In genomic region chr2:69565431-69565839, GRCh38 we compare ENCODE assay signal across 7 cellular contexts.
A peak's percentile ranks its signal among the peaks of the same experiment; 100 is the strongest.
DNase-seq lines count a peak whose midpoint lies in the region; ATAC-seq and TF ChIP-seq lines count a peak whose summit lies in the region.

No MANE protein-coding gene starts in this region.

- no peak overlapping the region for H3K4me3 ChIP-seq in GM12865 (ENCODE audit: low read depth, low read length)
- H3K4me3 ChIP-seq in PC-9, result no peak overlapping the region

- peaks cover 13% of the 10 kb centered on the region for H3K36me3 Mint-ChIP-seq in activated T-helper 1 cell treated with anti-CD3 and anti-CD28 coated beads, Interleukin-12 subunit alpha, Interleukin-12 subunit beta, Interleukin-2, Interleukin-4 antibody, amounts not matched to agents 30 ng/mL and 10 ng/mL and 1 ng/mL, durations not matched to agents 14 hours and 24 hours and 36 hours (ENCODE audit: low read depth)

- peaks cover 72% of the 10 kb centered on the region for H3K4me1 ChIP-seq in PC-9 (replicated peaks; ENCODE audit: insufficient read depth)

- H3K4me1 Mint-ChIP-seq in activated T-helper 1 cell treated with anti-CD3 and anti-CD28 coated beads, Interleukin-12 subunit alpha, Interleukin-12 subunit beta, Interleukin-2, Interleukin-4 antibody, amounts not matched to agents 30 ng/mL and 10 ng/mL and 1 ng/mL, durations not matched to agents 14 hours and 24 hours and 36 hours (ENCODE audit: low read depth), result peaks cover 66% of the 10 kb centered on the region

- ATAC-seq in HG02642 (IDR thresholded peaks at IDR 0.05; ENCODE audit: poor library complexity, unreplicated experiment), result peak; percentile 71
- ATAC-seq in sciatic nerve, result peak; percentile 74
- ATAC-seq in GM21528 (IDR thresholded peaks at IDR 0.05; ENCODE audit: low FRiP score, unreplicated experiment), result no peak

- H3K9me2 ChIP-seq in PC-9 (ENCODE audit: insufficient read depth), result no peaks in the 10 kb centered on the region

- no peaks in the 10 kb centered on the region for H4K20me1 ChIP-seq in PC-9 (ENCODE audit: insufficient read depth)

- TF ChIP-seq CTCF in GM12865 (IDR thresholded peaks at IDR 0.05; ENCODE audit: insufficient read depth, low read depth, low read length, missing control alignments), result peak; percentile 92
- TF ChIP-seq CTCF in PC-9 (conservative IDR thresholded peaks at IDR 0.05), result peak; percentile 79

- intact Hi-C loops in PC-9 (cut with micrococcal nuclease; ENCODE audit: unreplicated experiment) (no loop called here), head of caudate nucleus (cut with DNase I) (loop anchor here (10.0 kb wide), 2 partner anchors 79 to 149 kb away; partner anchors contain the start of gene AAK1), sciatic nerve (cut with DNase I) (no loop called here)
- intact Hi-C loops in activated T-helper 1 cell treated with anti-CD3 and anti-CD28 coated beads, Interleukin-12 subunit alpha, Interleukin-12 subunit beta, Interleukin-2, Interleukin-4 antibody, amounts not matched to agents 30 ng/mL and 10 ng/mL and 1 ng/mL, durations not matched to agents 14 hours and 24 hours and 36 hours (cut with micrococcal nuclease), result loop anchor here (1.0 to 5.0 kb wide), 3 partner anchors 78 to 188 kb away; partner anchors contain the start of gene AAK1

- peak overlapping the region; percentile 91 for H3K27ac ChIP-seq in PC-9

- peak; percentile 82 for DNase-seq in GM12865 (ENCODE audit: low read depth)
- peak in 1 of 2 experiments; percentile 25 for DNase-seq in PC-9
- peak; percentile 58 for DNase-seq in activated T-helper 1 cell treated with anti-CD3 and anti-CD28 coated beads, Interleukin-12 subunit alpha, Interleukin-12 subunit beta, Interleukin-2, Interleukin-4 antibody, amounts not matched to agents 30 ng/mL and 10 ng/mL and 1 ng/mL, durations not matched to agents 14 hours and 24 hours and 36 hours (ENCODE audit: low spot score)
- DNase-seq in head of caudate nucleus, result peak in 41 of 42 donors; percentile 44 to 91 (median 72)
- peak; percentile 70 for DNase-seq in sciatic nerve (ENCODE audit: low spot score)

- no peak overlapping the region for H3K27ac Mint-ChIP-seq in activated T-helper 1 cell treated with anti-CD3 and anti-CD28 coated beads, Interleukin-12 subunit alpha, Interleukin-12 subunit beta, Interleukin-2, Interleukin-4 antibody, amounts not matched to agents 30 ng/mL and 10 ng/mL and 1 ng/mL, durations not matched to agents 14 hours and 24 hours and 36 hours

- no TSS peak for BruUV-seq in PC-9 (replicated peaks; lab: Mats Ljungman, UMichigan)

- peaks cover 46% of the 10 kb centered on the region for H3F3A ChIP-seq in PC-9 (ENCODE audit: insufficient read depth, low read depth)

- CTCF ChIA-PET in PC-9 (lab: Charles Lee), result interaction anchor here (1.1 to 1.4 kb wide), 2 partner anchors 50 to 79 kb away, joined by 4 read pairs; no protein-coding TSS in a partner anchor

- H3K79me2 ChIP-seq in PC-9 (ENCODE audit: low read depth), result peaks cover 94% of the 10 kb centered on the region

- peak overlapping the region; percentile 65 for H3K4me2 ChIP-seq in PC-9

- 0 out of 2 replicates have a peak, but pooled peaks cover 10% of the 10 kb centered on the region for H3K36me3 ChIP-seq in PC-9 (ENCODE audit: low read depth)

- no peak overlapping the region for H2AFZ ChIP-seq in PC-9

- no peaks in the 10 kb centered on the region for H3K9me3 Mint-ChIP-seq in activated T-helper 1 cell treated with anti-CD3 and anti-CD28 coated beads, Interleukin-12 subunit alpha, Interleukin-12 subunit beta, Interleukin-2, Interleukin-4 antibody, amounts not matched to agents 30 ng/mL and 10 ng/mL and 1 ng/mL, durations not matched to agents 14 hours and 24 hours and 36 hours

- no peaks in the 10 kb centered on the region for H3K27me3 ChIP-seq in PC-9 (ENCODE audit: insufficient read depth, low read depth)

- H3K9me3 ChIP-seq in PC-9 (ENCODE audit: insufficient read depth, low read depth), result no peaks in the 10 kb centered on the region

- H3K27me3 Mint-ChIP-seq in activated T-helper 1 cell treated with anti-CD3 and anti-CD28 coated beads, Interleukin-12 subunit alpha, Interleukin-12 subunit beta, Interleukin-2, Interleukin-4 antibody, amounts not matched to agents 30 ng/mL and 10 ng/mL and 1 ng/mL, durations not matched to agents 14 hours and 24 hours and 36 hours (ENCODE audit: insufficient read depth), result no peaks in the 10 kb centered on the region

- H3K4me3 Mint-ChIP-seq in activated T-helper 1 cell treated with anti-CD3 and anti-CD28 coated beads, Interleukin-12 subunit alpha, Interleukin-12 subunit beta, Interleukin-2, Interleukin-4 antibody, amounts not matched to agents 30 ng/mL and 10 ng/mL and 1 ng/mL, durations not matched to agents 14 hours and 24 hours and 36 hours, result no peak overlapping the region

- POLR2A ChIA-PET in PC-9 (lab: Charles Lee; ENCODE audit: unreplicated experiment), result no interaction called here

Comparison
In these comparisons a context has a peak if more than half of its experiments do, and no peak if none do; other contexts are left out.
1. intact Hi-C loops: an anchor here in activated T-helper 1 cell treated with anti-CD3 and anti-CD28 coated beads, Interleukin-12 subunit alpha, Interleukin-12 subunit beta, Interleukin-2, Interleukin-4 antibody, amounts not matched to agents 30 ng/mL and 10 ng/mL and 1 ng/mL, durations not matched to agents 14 hours and 24 hours and 36 hours (1.0 to 5.0 kb wide) and head of caudate nucleus (10.0 kb wide); none called in PC-9 and sciatic nerve.